In the genomic region with DNA sequence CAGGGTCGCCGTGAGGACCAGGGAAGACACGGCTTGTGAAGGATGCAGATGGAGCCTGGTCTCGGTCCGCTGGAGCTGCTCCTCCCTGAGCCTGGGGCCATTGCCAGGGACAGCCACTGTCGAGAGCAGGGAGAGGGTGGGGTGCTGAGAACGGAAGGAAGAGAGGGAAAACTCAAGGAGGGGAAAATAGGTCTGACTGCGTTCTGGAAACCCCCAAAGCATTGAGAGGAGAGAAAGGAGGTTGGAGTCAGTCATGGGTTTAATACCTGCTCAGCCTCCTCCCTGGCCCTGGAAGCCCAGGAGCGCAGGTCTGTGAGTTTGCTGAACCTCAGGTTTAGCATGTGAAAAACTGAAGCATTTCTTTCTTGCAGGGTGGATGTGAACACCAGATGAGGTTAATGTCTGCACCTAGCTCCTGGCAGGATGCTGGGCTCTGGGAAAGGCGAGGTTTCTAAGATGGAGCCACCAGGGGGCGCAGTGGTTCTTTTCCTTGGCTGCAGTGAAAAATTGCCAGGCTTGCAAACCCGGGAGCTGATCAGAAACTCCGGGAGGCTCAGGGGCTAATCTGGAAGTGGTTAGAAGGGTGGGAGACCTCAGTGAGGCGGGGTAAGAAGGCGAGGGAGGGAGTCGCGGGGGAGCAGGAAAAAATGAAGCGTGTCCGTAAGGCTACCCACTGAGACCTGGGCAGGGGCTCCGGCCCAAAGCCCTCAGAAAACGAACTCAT, we compare ENCODE assay signal across 1 cellular context.
TF ChIP-seq lines count a peak whose summit lies in the region.

No MANE protein-coding gene starts in this region.

TF ChIP-seq in HepG2, 621 proteins besides CTCF, POLR2A, EP300 and RAD21 (continued from another document and continues in another):
- TF ChIP-seq, protein P1, sequence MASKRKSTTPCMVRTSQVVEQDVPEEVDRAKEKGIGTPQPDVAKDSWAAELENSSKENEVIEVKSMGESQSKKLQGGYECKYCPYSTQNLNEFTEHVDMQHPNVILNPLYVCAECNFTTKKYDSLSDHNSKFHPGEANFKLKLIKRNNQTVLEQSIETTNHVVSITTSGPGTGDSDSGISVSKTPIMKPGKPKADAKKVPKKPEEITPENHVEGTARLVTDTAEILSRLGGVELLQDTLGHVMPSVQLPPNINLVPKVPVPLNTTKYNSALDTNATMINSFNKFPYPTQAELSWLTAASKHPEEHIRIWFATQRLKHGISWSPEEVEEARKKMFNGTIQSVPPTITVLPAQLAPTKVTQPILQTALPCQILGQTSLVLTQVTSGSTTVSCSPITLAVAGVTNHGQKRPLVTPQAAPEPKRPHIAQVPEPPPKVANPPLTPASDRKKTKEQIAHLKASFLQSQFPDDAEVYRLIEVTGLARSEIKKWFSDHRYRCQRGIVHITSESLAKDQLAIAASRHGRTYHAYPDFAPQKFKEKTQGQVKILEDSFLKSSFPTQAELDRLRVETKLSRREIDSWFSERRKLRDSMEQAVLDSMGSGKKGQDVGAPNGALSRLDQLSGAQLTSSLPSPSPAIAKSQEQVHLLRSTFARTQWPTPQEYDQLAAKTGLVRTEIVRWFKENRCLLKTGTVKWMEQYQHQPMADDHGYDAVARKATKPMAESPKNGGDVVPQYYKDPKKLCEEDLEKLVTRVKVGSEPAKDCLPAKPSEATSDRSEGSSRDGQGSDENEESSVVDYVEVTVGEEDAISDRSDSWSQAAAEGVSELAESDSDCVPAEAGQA (IDR thresholded peaks at IDR 0.05; ENCODE audit: low read depth) = 0 out of 2 replicates have a peak, but pooled peaks have one; percentile 20
- TF ChIP-seq, protein P1 (CRISPR knock-in tag; IDR thresholded peaks at IDR 0.05; ENCODE audit: borderline replicate concordance) = no peak
- TF ChIP-seq, protein P2, sequence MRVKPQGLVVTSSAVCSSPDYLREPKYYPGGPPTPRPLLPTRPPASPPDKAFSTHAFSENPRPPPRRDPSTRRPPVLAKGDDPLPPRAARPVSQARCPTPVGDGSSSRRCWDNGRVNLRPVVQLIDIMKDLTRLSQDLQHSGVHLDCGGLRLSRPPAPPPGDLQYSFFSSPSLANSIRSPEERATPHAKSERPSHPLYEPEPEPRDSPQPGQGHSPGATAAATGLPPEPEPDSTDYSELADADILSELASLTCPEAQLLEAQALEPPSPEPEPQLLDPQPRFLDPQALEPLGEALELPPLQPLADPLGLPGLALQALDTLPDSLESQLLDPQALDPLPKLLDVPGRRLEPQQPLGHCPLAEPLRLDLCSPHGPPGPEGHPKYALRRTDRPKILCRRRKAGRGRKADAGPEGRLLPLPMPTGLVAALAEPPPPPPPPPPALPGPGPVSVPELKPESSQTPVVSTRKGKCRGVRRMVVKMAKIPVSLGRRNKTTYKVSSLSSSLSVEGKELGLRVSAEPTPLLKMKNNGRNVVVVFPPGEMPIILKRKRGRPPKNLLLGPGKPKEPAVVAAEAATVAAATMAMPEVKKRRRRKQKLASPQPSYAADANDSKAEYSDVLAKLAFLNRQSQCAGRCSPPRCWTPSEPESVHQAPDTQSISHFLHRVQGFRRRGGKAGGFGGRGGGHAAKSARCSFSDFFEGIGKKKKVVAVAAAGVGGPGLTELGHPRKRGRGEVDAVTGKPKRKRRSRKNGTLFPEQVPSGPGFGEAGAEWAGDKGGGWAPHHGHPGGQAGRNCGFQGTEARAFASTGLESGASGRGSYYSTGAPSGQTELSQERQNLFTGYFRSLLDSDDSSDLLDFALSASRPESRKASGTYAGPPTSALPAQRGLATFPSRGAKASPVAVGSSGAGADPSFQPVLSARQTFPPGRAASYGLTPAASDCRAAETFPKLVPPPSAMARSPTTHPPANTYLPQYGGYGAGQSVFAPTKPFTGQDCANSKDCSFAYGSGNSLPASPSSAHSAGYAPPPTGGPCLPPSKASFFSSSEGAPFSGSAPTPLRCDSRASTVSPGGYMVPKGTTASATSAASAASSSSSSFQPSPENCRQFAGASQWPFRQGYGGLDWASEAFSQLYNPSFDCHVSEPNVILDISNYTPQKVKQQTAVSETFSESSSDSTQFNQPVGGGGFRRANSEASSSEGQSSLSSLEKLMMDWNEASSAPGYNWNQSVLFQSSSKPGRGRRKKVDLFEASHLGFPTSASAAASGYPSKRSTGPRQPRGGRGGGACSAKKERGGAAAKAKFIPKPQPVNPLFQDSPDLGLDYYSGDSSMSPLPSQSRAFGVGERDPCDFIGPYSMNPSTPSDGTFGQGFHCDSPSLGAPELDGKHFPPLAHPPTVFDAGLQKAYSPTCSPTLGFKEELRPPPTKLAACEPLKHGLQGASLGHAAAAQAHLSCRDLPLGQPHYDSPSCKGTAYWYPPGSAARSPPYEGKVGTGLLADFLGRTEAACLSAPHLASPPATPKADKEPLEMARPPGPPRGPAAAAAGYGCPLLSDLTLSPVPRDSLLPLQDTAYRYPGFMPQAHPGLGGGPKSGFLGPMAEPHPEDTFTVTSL (CRISPR knock-in tag; IDR thresholded peaks at IDR 0.05; ENCODE audit: borderline replicate concordance) = 0 out of 2 replicates have a peak, but pooled peaks have one; percentile 30
- TF ChIP-seq FOXO1 (CRISPR knock-in tag; IDR thresholded peaks at IDR 0.05) (peak; percentile 14; the same call in 1 of the 2 replicates), CAMTA2 (CRISPR knock-in tag; IDR thresholded peaks at IDR 0.05; ENCODE audit: borderline replicate concordance) (0 out of 2 replicates have a peak, but pooled peaks have one; percentile 59), CBX5 (CRISPR knock-in tag; IDR thresholded peaks at IDR 0.05; ENCODE audit: borderline replicate concordance) (peak; percentile 52; the same call in 1 of the 2 replicates), CEBPB (IDR thresholded peaks at IDR 0.05; ENCODE audit: borderline replicate concordance, low read depth, low read length) (no peak), SALL1 (CRISPR knock-in tag; IDR thresholded peaks at IDR 0.05) (peak; percentile 54), KLF11 (CRISPR knock-in tag; IDR thresholded peaks at IDR 0.05) (0 out of 2 replicates have a peak, but pooled peaks have one; percentile 49), FOSL2 (CRISPR knock-in tag; IDR thresholded peaks at IDR 0.05) (0 out of 2 replicates have a peak, but pooled peaks have one; percentile 11), SAP130 (CRISPR knock-in tag; IDR thresholded peaks at IDR 0.05; ENCODE audit: low read depth) (peak; percentile 41), RXRB (CRISPR knock-in tag; IDR thresholded peaks at IDR 0.05; ENCODE audit: borderline replicate concordance) (peak; percentile 35; the same call in 1 of the 2 replicates), SYNCRIP (IDR thresholded peaks at IDR 0.05; ENCODE audit: insufficient read depth, low read depth, low read length) (no peak), ETV5 (CRISPR knock-in tag; IDR thresholded peaks at IDR 0.05; ENCODE audit: borderline replicate concordance) (peak; percentile 29; the same call in 1 of the 2 replicates), PLRG1 (conservative IDR thresholded peaks at IDR 0.05) (no peak), ZNF839 (CRISPR knock-in tag; IDR thresholded peaks at IDR 0.05; ENCODE audit: borderline replicate concordance) (peak; percentile 38; the same call in 1 of the 2 replicates), ZNF883 (CRISPR knock-in tag; IDR thresholded peaks at IDR 0.05; ENCODE audit: not compliant biosample characterization) (peak; percentile 81), REPIN1 (CRISPR knock-in tag; IDR thresholded peaks at IDR 0.05; ENCODE audit: borderline replicate concordance, low read depth) (0 out of 2 replicates have a peak, but pooled peaks have one; percentile 8), SNAI1 (CRISPR knock-in tag; IDR thresholded peaks at IDR 0.05; ENCODE audit: borderline replicate concordance) (no peak), ZNF34 (CRISPR knock-in tag; IDR thresholded peaks at IDR 0.05; ENCODE audit: borderline replicate concordance) (no peak), ZNF564 (CRISPR knock-in tag; IDR thresholded peaks at IDR 0.05) (peak; percentile 52; the same call in 1 of the 2 replicates), BHLHE40 (IDR thresholded peaks at IDR 0.05; ENCODE audit: low read length) (no peak), ZNF317 (CRISPR knock-in tag; IDR thresholded peaks at IDR 0.05) (0 out of 2 replicates have a peak, but pooled peaks have one; percentile 42), ZNF501 (CRISPR knock-in tag; IDR thresholded peaks at IDR 0.05) (peak; percentile 58; the same call in 1 of the 2 replicates), YEATS2 (CRISPR knock-in tag; IDR thresholded peaks at IDR 0.05; ENCODE audit: borderline replicate concordance) (peak; percentile 31; the same call in 1 of the 2 replicates), SP2 (CRISPR knock-in tag; IDR thresholded peaks at IDR 0.05) (0 out of 2 replicates have a peak, but pooled peaks have one; percentile 17), PHF20 (CRISPR knock-in tag; IDR thresholded peaks at IDR 0.05) (no peak), NCOA2 (CRISPR knock-in tag; IDR thresholded peaks at IDR 0.05) (0 out of 2 replicates have a peak, but pooled peaks have one; percentile 20), ZNF331 (CRISPR knock-in tag; IDR thresholded peaks at IDR 0.05) (peak; percentile 39; the same call in 1 of the 2 replicates), ZNF572 (CRISPR knock-in tag; IDR thresholded peaks at IDR 0.05) (0 out of 2 replicates have a peak, but pooled peaks have one; percentile 56), SOX5 (CRISPR knock-in tag; IDR thresholded peaks at IDR 0.05; ENCODE audit: borderline replicate concordance) (0 out of 2 replicates have a peak, but pooled peaks have one; percentile 28), ZNF230 (CRISPR knock-in tag; IDR thresholded peaks at IDR 0.05) (peak; percentile 84; the same call in 1 of the 2 replicates), KMT2A (CRISPR knock-in tag; IDR thresholded peaks at IDR 0.05) (0 out of 2 replicates have a peak, but pooled peaks have one; percentile 38), RARG (CRISPR knock-in tag; IDR thresholded peaks at IDR 0.05; ENCODE audit: low read depth) (no peak)
- TF ChIP-seq, protein P3, sequence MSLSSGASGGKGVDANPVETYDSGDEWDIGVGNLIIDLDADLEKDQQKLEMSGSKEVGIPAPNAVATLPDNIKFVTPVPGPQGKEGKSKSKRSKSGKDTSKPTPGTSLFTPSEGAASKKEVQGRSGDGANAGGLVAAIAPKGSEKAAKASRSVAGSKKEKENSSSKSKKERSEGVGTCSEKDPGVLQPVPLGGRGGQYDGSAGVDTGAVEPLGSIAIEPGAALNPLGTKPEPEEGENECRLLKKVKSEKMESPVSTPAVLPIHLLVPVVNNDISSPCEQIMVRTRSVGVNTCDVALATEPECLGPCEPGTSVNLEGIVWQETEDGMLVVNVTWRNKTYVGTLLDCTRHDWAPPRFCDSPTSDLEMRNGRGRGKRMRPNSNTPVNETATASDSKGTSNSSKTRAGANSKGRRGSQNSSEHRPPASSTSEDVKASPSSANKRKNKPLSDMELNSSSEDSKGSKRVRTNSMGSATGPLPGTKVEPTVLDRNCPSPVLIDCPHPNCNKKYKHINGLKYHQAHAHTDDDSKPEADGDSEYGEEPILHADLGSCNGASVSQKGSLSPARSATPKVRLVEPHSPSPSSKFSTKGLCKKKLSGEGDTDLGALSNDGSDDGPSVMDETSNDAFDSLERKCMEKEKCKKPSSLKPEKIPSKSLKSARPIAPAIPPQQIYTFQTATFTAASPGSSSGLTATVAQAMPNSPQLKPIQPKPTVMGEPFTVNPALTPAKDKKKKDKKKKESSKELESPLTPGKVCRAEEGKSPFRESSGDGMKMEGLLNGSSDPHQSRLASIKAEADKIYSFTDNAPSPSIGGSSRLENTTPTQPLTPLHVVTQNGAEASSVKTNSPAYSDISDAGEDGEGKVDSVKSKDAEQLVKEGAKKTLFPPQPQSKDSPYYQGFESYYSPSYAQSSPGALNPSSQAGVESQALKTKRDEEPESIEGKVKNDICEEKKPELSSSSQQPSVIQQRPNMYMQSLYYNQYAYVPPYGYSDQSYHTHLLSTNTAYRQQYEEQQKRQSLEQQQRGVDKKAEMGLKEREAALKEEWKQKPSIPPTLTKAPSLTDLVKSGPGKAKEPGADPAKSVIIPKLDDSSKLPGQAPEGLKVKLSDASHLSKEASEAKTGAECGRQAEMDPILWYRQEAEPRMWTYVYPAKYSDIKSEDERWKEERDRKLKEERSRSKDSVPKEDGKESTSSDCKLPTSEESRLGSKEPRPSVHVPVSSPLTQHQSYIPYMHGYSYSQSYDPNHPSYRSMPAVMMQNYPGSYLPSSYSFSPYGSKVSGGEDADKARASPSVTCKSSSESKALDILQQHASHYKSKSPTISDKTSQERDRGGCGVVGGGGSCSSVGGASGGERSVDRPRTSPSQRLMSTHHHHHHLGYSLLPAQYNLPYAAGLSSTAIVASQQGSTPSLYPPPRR (CRISPR knock-in tag; IDR thresholded peaks at IDR 0.05; ENCODE audit: borderline replicate concordance) = 0 out of 2 replicates have a peak, but pooled peaks have one; percentile 33
- TF ChIP-seq, protein P4, sequence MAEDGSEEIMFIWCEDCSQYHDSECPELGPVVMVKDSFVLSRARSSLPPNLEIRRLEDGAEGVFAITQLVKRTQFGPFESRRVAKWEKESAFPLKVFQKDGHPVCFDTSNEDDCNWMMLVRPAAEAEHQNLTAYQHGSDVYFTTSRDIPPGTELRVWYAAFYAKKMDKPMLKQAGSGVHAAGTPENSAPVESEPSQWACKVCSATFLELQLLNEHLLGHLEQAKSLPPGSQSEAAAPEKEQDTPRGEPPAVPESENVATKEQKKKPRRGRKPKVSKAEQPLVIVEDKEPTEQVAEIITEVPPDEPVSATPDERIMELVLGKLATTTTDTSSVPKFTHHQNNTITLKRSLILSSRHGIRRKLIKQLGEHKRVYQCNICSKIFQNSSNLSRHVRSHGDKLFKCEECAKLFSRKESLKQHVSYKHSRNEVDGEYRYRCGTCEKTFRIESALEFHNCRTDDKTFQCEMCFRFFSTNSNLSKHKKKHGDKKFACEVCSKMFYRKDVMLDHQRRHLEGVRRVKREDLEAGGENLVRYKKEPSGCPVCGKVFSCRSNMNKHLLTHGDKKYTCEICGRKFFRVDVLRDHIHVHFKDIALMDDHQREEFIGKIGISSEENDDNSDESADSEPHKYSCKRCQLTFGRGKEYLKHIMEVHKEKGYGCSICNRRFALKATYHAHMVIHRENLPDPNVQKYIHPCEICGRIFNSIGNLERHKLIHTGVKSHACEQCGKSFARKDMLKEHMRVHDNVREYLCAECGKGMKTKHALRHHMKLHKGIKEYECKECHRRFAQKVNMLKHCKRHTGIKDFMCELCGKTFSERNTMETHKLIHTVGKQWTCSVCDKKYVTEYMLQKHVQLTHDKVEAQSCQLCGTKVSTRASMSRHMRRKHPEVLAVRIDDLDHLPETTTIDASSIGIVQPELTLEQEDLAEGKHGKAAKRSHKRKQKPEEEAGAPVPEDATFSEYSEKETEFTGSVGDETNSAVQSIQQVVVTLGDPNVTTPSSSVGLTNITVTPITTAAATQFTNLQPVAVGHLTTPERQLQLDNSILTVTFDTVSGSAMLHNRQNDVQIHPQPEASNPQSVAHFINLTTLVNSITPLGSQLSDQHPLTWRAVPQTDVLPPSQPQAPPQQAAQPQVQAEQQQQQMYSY (CRISPR knock-in tag; IDR thresholded peaks at IDR 0.05) = 0 out of 2 replicates have a peak, but pooled peaks have one; percentile 17
